ENCODE assay signal across 22 cellular contexts in the genomic region with DNA sequence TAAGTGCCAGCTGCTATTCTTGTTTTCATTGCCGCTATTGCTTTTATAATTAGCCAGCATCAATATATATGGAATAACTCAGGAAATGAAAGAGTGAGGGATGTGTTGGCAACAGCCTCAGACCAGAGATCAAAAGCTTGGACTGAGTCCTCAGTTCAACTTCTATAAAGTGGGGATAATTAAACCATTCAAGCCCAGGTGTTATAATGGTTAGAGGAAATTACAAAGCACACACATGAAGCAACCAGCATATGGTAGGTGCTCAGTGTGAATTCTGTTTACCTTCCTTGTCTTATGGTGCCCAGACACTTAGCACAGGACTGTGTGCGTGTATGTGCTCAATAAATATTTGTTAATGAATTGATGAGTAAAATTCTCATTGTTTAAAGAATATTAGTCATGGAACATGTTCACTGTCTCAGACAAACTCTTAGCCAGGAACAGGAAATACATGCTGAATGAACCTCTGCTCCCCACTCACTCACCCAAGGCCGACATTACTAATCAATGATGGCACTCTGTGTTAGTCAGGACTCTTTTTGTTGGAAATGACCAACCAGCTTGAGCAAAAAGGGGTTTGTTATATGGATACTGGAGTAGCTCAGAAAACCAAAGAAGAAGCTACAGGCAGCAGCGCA. TPM values are rescaled to one million over a fixed set of nuclear protein-coding genes. Genes with fewer than 3 reads are reported as not detected.
DNase-seq lines count a peak whose midpoint lies in the region; ATAC-seq and TF ChIP-seq lines count a peak whose summit lies in the region.
"Had no signal": no experiment of that assay in that cellular context is flagged by ENCODE, and none has a peak within 500 bp of the region (broad histone marks: within the 10 kb centered on the region; RNA-seq: fewer than 3 reads in every experiment).

No MANE protein-coding gene starts in this region.

- 73 to 80% (median 77%) methylated on average over 4 of the region's 4 CpGs for WGBS in psoas muscle, 3 donors

- H3K4me3 Mint-ChIP-seq in osteocyte (ENCODE audit: unreplicated experiment) = no peak overlapping the region
- no peak overlapping the region for H3K4me3 Mint-ChIP-seq in activated CD4-positive, alpha-beta memory T cell treated with anti-CD3 and anti-CD28 coated beads for 36 hours
- H3K4me3 Mint-ChIP-seq: B cell; effector memory CD8-positive, alpha-beta T cell had no signal

- TF ChIP-seq CTCF in epithelial cell of esophagus (IDR thresholded peaks at IDR 0.05; ENCODE audit: insufficient read depth, low read depth, low read length, missing control alignments) (no peak), osteocyte (IDR thresholded peaks at IDR 0.05) (no peak), psoas muscle (IDR thresholded peaks at IDR 0.05) (no peak)

- H3K27ac ChIP-seq in psoas muscle = no peak overlapping the region
- H3K27ac ChIP-seq: lower lobe of right lung had no signal

- intact Hi-C loops in psoas muscle (cut with DNase I) = loop anchor here in 1 of 2 donors (5.0 kb wide), 1 partner anchor 287 kb away; no protein-coding TSS in a partner anchor
- intact Hi-C loops in activated CD4-positive, alpha-beta memory T cell treated with anti-CD3 and anti-CD28 coated beads for 36 hours (cut with micrococcal nuclease) = loop anchor here (1.0 to 5.0 kb wide), 2 partner anchors 147 to 286 kb away; no protein-coding TSS in a partner anchor

- DNase-seq in NCI-H1092 treated with DMSO at 0.1 percent for 48 hours (lab: John Stamatoyannopoulos, UW) = peak; percentile 15
- DNase-seq in NCI-H1092 (lab: John Stamatoyannopoulos, UW) = no peak
- DNase-seq in NCI-H748 (lab: John Stamatoyannopoulos, UW; ENCODE audit: unreplicated experiment) = peak; percentile 83
- DNase-seq in epithelial cell of esophagus (ENCODE audit: low read depth) = peak; percentile 94
- peak; percentile 46 for DNase-seq in osteocyte (ENCODE audit: extremely low spot score, unreplicated experiment)
- no peak for DNase-seq in psoas muscle
- DNase-seq in activated CD4-positive, alpha-beta memory T cell treated with anti-CD3 and anti-CD28 coated beads for 36 hours = no peak
- DNase-seq: activated CD4-positive, alpha-beta T cell treated with anti-CD3 and anti-CD28 coated beads for 1 hour; activated naive CD4-positive, alpha-beta T cell treated with anti-CD3 and anti-CD28 coated beads, Interleukin-2, amount 50 U/mL, for 16 hours; effector memory CD8-positive, alpha-beta T cell; lower lobe of right lung; NCI-H2029; occipital lobe; right cardiac atrium; stimulated activated CD4-positive, alpha-beta T cell treated with anti-CD3 and anti-CD28 coated beads, Interleukin-15, amount 100 ng/mL, for 24 hours; substantia nigra had no signal

- no peaks in the 10 kb centered on the region for H3K9me3 ChIP-seq in psoas muscle
- H3K9me3 ChIP-seq: lower lobe of right lung had no signal

- H3K27ac Mint-ChIP-seq in osteocyte (ENCODE audit: unreplicated experiment) = no peak overlapping the region
- no peak overlapping the region for H3K27ac Mint-ChIP-seq in activated CD4-positive, alpha-beta memory T cell treated with anti-CD3 and anti-CD28 coated beads for 36 hours
- H3K27ac Mint-ChIP-seq: B cell; effector memory CD8-positive, alpha-beta T cell had no signal

- no peaks in the 10 kb centered on the region for H3K36me3 ChIP-seq in psoas muscle (ENCODE audit: insufficient read depth in 1 of 2, low read depth in 1 of 2)
- H3K36me3 ChIP-seq: lower lobe of right lung had no signal

- peaks cover 0 to 2% (median 0%) of the 10 kb centered on the region in 3 donors for H3K27me3 ChIP-seq in psoas muscle (ENCODE audit: insufficient read depth in 3 of 3, low read length in 2 of 3)

- H3K27me3 Mint-ChIP-seq in osteocyte (ENCODE audit: unreplicated experiment) = peaks cover 61% of the 10 kb centered on the region
- H3K27me3 Mint-ChIP-seq in activated CD4-positive, alpha-beta memory T cell treated with anti-CD3 and anti-CD28 coated beads for 36 hours = peaks cover 26% of the 10 kb centered on the region

- no peaks in the 10 kb centered on the region for H3K36me3 Mint-ChIP-seq in osteocyte (ENCODE audit: unreplicated experiment)
- H3K36me3 Mint-ChIP-seq in activated CD4-positive, alpha-beta memory T cell treated with anti-CD3 and anti-CD28 coated beads for 36 hours = no peaks in the 10 kb centered on the region

- H3K4me1 Mint-ChIP-seq in osteocyte (ENCODE audit: unreplicated experiment) = no peaks in the 10 kb centered on the region
- no peaks in the 10 kb centered on the region for H3K4me1 Mint-ChIP-seq in activated CD4-positive, alpha-beta memory T cell treated with anti-CD3 and anti-CD28 coated beads for 36 hours (ENCODE audit: low read depth)
- H3K4me1 Mint-ChIP-seq: B cell had no signal

- H3K9me3 Mint-ChIP-seq in osteocyte (ENCODE audit: unreplicated experiment) = no peaks in the 10 kb centered on the region
- H3K9me3 Mint-ChIP-seq in activated CD4-positive, alpha-beta memory T cell treated with anti-CD3 and anti-CD28 coated beads for 36 hours = no peaks in the 10 kb centered on the region
- H3K9me3 Mint-ChIP-seq: effector memory CD8-positive, alpha-beta T cell had no signal

- H3K4me3 ChIP-seq in epithelial cell of esophagus (ENCODE audit: low read length) (no peak overlapping the region), psoas muscle (no peak overlapping the region)
- H3K4me3 ChIP-seq: lower lobe of right lung had no signal

- POLR2A ChIA-PET in activated CD4-positive, alpha-beta memory T cell treated with anti-CD3 and anti-CD28 coated beads for 36 hours (lab: Charles Lee) = no interaction called here

- CTCF ChIA-PET in activated CD4-positive, alpha-beta memory T cell treated with anti-CD3 and anti-CD28 coated beads for 36 hours (lab: Charles Lee) = interaction anchor here (0.8 to 4.5 kb wide), 7 partner anchors 13 to 431 kb away, joined by 3 to 27 read pairs (median 4); a partner anchor contains a TSS

- ATAC-seq in GM21360 (IDR thresholded peaks at IDR 0.05; ENCODE audit: unreplicated experiment) (no peak), psoas muscle (no peak)
- ATAC-seq: effector memory CD8-positive, alpha-beta T cell; right cardiac atrium had no signal

- H3K4me1 ChIP-seq in psoas muscle = no peaks in the 10 kb centered on the region
- H3K4me1 ChIP-seq: lower lobe of right lung had no signal

RNA-seq across cellular contexts. Expression of a gene that starts 16.7 kb away (rescaled TPM):
- total RNA-seq in osteocyte (18.4 and 20.4 TPM in 2 replicates), psoas muscle (10 to 100 TPM; 11.6 to 24.1 (median 13.4) TPM)
- polyA plus RNA-seq in psoas muscle = 10 to 100 TPM; 10.6 to 22.6 (median 18.9) TPM
- 10 to 100 TPM; 16.6 to 18.6 TPM for total RNA-seq in activated CD4-positive, alpha-beta memory T cell treated with anti-CD3 and anti-CD28 coated beads for 36 hours

RNA-seq across cellular contexts. Expression of a gene that starts 40.1 kb away (rescaled TPM):
- total RNA-seq in osteocyte = not detected in 2 replicates
- total RNA-seq in psoas muscle = under 1 TPM in 3 of 4 donors, not detected in 1; 0.06 to 0.38 (median 0.10) TPM
- polyA plus RNA-seq in psoas muscle = under 1 TPM in 2 of 3 donors, not detected in 1; 0.01 to 0.09 TPM
- total RNA-seq in activated CD4-positive, alpha-beta memory T cell treated with anti-CD3 and anti-CD28 coated beads for 36 hours = under 1 TPM; 0.07 to 0.12 TPM
- total RNA-seq: A172, chondrocyte, lower lobe of right lung, MCF 10A had no signal
- polyA plus RNA-seq: urinary bladder had no signal

Comparison
In these comparisons a context has a peak if more than half of its experiments do, and no peak if none do; other contexts are left out.
1. DNase-seq: peak in NCI-H1092 treated with DMSO at 0.1 percent for 48 hours (single experiment), NCI-H748 (single experiment), epithelial cell of esophagus (single experiment) and osteocyte (single experiment); none in NCI-H1092 (single experiment), psoas muscle (0 of 2) and activated CD4-positive, alpha-beta memory T cell treated with anti-CD3 and anti-CD28 coated beads for 36 hours (single experiment).